In genomic region chr14:60092516-60092915, GRCh38 we compare ENCODE assay signal across 8 cellular contexts.
DNase-seq lines count a peak whose midpoint lies in the region; ATAC-seq and TF ChIP-seq lines count a peak whose summit lies in the region.

No MANE protein-coding gene starts in this region.

- peak; percentile 43 for DNase-seq in D341Med (ENCODE audit: low spot score)
- DNase-seq in T-helper 2 cell treated with Interferon-gamma antibody and Interleukin-4, amounts not matched to agents 5 μg/mL and 100 μg/mL, for 36 hours (ENCODE audit: low spot score) = peak; percentile 6
- no peak for DNase-seq in effector memory CD4-positive, alpha-beta T cell
- peak; percentile 56 for DNase-seq in medulla oblongata (ENCODE audit: extremely low spot score)
- no peak for DNase-seq in tibial artery
- DNase-seq in effector CD4-positive, alpha-beta T cell = no peak

- H3K36me3 ChIP-seq in HUES6 (ENCODE audit: control insufficient read depth, insufficient read depth, low read length) (peaks cover 6% of the 10 kb centered on the region), tibial artery (no peaks in the 10 kb centered on the region)
- H3K36me3 ChIP-seq in effector memory CD4-positive, alpha-beta T cell (ENCODE audit: control insufficient read depth, insufficient read depth, low read length) = no peaks in the 10 kb centered on the region

- H3K27ac ChIP-seq in HUES6 (ENCODE audit: low read depth, low read length) (peak overlapping the region; percentile 83), tibial artery (peak overlapping the region; percentile 96 to 97)
- H3K27ac ChIP-seq in effector memory CD4-positive, alpha-beta T cell (ENCODE audit: insufficient read depth, low read length, poor library complexity, severe bottlenecking) = peak overlapping the region; percentile 97

- ATAC-seq in HG03457 (IDR thresholded peaks at IDR 0.05; ENCODE audit: unreplicated experiment) = no peak

- H3K4me1 ChIP-seq in HUES6 (ENCODE audit: control insufficient read depth, insufficient read depth, low read length) (peaks cover 16% of the 10 kb centered on the region), tibial artery (peaks cover 0 to 35% (median 7%) of the 10 kb centered on the region in 4 donors)
- peaks cover 7% of the 10 kb centered on the region for H3K4me1 ChIP-seq in effector memory CD4-positive, alpha-beta T cell (ENCODE audit: control insufficient read depth, insufficient read depth, low read length, poor library complexity, severe bottlenecking)

- H3K27me3 ChIP-seq in HUES6 (ENCODE audit: control insufficient read depth, insufficient read depth, low read length) = no peaks in the 10 kb centered on the region
- H3K27me3 ChIP-seq in effector memory CD4-positive, alpha-beta T cell (replicated peaks; ENCODE audit: control insufficient read depth, insufficient read depth, low read length, poor library complexity, severe bottlenecking) = no peaks in the 10 kb centered on the region
- no peaks in the 10 kb centered on the region for H3K27me3 ChIP-seq in tibial artery

- peaks cover 11% of the 10 kb centered on the region for H3K36me3 Mint-ChIP-seq in T-helper 2 cell treated with Interferon-gamma antibody and Interleukin-4, amounts not matched to agents 5 μg/mL and 100 μg/mL, for 36 hours (ENCODE audit: low read depth)

- H3K4me1 Mint-ChIP-seq in T-helper 2 cell treated with Interferon-gamma antibody and Interleukin-4, amounts not matched to agents 5 μg/mL and 100 μg/mL, for 36 hours (ENCODE audit: low read depth) = peaks cover 44% of the 10 kb centered on the region

- intact Hi-C loops in tibial artery (cut with DNase I; ENCODE audit: low total_unique reads) = loop anchor here (5.0 to 10.0 kb wide), 2 partner anchors 70 to 152 kb away; partner anchors contain the start of gene PPM1A

- no peak for TF ChIP-seq CTCF in tibial artery (IDR thresholded peaks at IDR 0.05)

- peak overlapping the region; percentile 97 for H3K4me3 Mint-ChIP-seq in T-helper 2 cell treated with Interferon-gamma antibody and Interleukin-4, amounts not matched to agents 5 μg/mL and 100 μg/mL, for 36 hours

- H3K9me3 Mint-ChIP-seq in T-helper 2 cell treated with Interferon-gamma antibody and Interleukin-4, amounts not matched to agents 5 μg/mL and 100 μg/mL, for 36 hours = no peaks in the 10 kb centered on the region

- no peaks in the 10 kb centered on the region for H3K9me3 ChIP-seq in HUES6 (ENCODE audit: control insufficient read depth, insufficient read depth, low read depth, low read length)
- H3K9me3 ChIP-seq in effector memory CD4-positive, alpha-beta T cell (ENCODE audit: control insufficient read depth, low read length) = no peaks in the 10 kb centered on the region
- H3K9me3 ChIP-seq in tibial artery = no peaks in the 10 kb centered on the region

- peak overlapping the region; percentile 98 for H3K27ac Mint-ChIP-seq in T-helper 2 cell treated with Interferon-gamma antibody and Interleukin-4, amounts not matched to agents 5 μg/mL and 100 μg/mL, for 36 hours

- H3K27me3 Mint-ChIP-seq in T-helper 2 cell treated with Interferon-gamma antibody and Interleukin-4, amounts not matched to agents 5 μg/mL and 100 μg/mL, for 36 hours (ENCODE audit: low read depth) = peaks cover 4% of the 10 kb centered on the region

- H3K4me3 ChIP-seq in HUES6 (ENCODE audit: low read depth, low read length) (peak overlapping the region; percentile 93), tibial artery (peak overlapping the region; percentile 74 to 75)
- H3K4me3 ChIP-seq in effector memory CD4-positive, alpha-beta T cell (ENCODE audit: insufficient read depth, low read depth, low read length, poor library complexity, severe bottlenecking) = peak overlapping the region; percentile 87

- peak overlapping the region; percentile 92 for H3K9ac ChIP-seq in HUES6 (ENCODE audit: low read length)

Comparison
In these comparisons a context has a peak if more than half of its experiments do, and no peak if none do; other contexts are left out.
1. DNase-seq: peak in D341Med (single experiment), T-helper 2 cell treated with Interferon-gamma antibody and Interleukin-4, amounts not matched to agents 5 μg/mL and 100 μg/mL, for 36 hours (single experiment) and medulla oblongata (single experiment); none in effector memory CD4-positive, alpha-beta T cell (0 of 3), tibial artery (0 of 2) and effector CD4-positive, alpha-beta T cell (single experiment).
2. Peak in every context shown above with its lines, with median percentiles within 50 percentile points of each other: H3K27ac ChIP-seq and H3K4me3 ChIP-seq.